8 cellular contexts compared by ENCODE assay signal in the genomic region with DNA sequence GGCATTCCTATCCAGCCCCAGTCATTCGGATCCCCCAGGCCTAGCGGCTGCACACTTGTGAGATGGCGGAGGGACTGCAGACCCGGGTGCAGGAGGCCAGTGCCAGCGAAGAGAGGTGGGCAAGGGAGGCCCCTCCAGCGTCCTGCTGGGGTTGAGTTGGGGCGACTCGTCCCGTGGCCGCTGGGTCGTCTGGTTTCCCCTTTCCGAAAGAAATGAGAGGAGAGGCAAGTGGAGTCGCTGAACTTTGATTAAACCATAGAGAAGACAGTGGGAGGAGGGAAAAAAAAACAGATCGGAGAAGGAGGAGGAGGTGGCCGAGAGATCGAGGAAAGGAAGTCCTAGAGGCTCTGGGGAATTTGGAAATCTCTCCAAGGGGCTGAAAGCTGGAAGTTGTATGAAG.
DNase-seq lines count a peak whose midpoint lies in the region; TF ChIP-seq lines count a peak whose summit lies in the region.
"Not testable (repeated sequence)": the region's sequence is repeated elsewhere in the genome, so short reads cannot be mapped to it uniquely, and the experiment has no call there.

No MANE protein-coding gene starts in this region.

- peak overlapping the region; percentile 65 to 79 for H3K4me3 Mint-ChIP-seq in CD14-positive monocyte
- H3K4me3 Mint-ChIP-seq in activated T-helper 1 cell treated with anti-CD3 and anti-CD28 coated beads, Interleukin-12 subunit alpha, Interleukin-12 subunit beta, Interleukin-2, Interleukin-4 antibody, amounts not matched to agents 30 ng/mL and 10 ng/mL and 1 ng/mL, durations not matched to agents 14 hours and 24 hours and 36 hours = not testable (repeated sequence)
- peak overlapping the region in 3 of 5 donors; percentile 45 to 76 (median 62) for H3K4me3 Mint-ChIP-seq in immature natural killer cell
- peak overlapping the region; percentile 44 for H3K4me3 Mint-ChIP-seq in mesothelial cell of epicardium

- not testable (repeated sequence) for H3K9me3 ChIP-seq in KOPT-K1 (ENCODE audit: insufficient read depth, low read length, poor library complexity, severe bottlenecking); osteoblast (ENCODE audit: low read depth, low read length); spleen

- H3K9me3 Mint-ChIP-seq in CD14-positive monocyte; activated T-helper 1 cell treated with anti-CD3 and anti-CD28 coated beads, Interleukin-12 subunit alpha, Interleukin-12 subunit beta, Interleukin-2, Interleukin-4 antibody, amounts not matched to agents 30 ng/mL and 10 ng/mL and 1 ng/mL, durations not matched to agents 14 hours and 24 hours and 36 hours; immature natural killer cell: not testable (repeated sequence)
- H3K9me3 Mint-ChIP-seq in mesothelial cell of epicardium = peaks cover 10% of the 10 kb centered on the region

- H3K27ac Mint-ChIP-seq in CD14-positive monocyte = not testable (repeated sequence)
- peak overlapping the region; percentile 56 for H3K27ac Mint-ChIP-seq in activated T-helper 1 cell treated with anti-CD3 and anti-CD28 coated beads, Interleukin-12 subunit alpha, Interleukin-12 subunit beta, Interleukin-2, Interleukin-4 antibody, amounts not matched to agents 30 ng/mL and 10 ng/mL and 1 ng/mL, durations not matched to agents 14 hours and 24 hours and 36 hours
- H3K27ac Mint-ChIP-seq in immature natural killer cell (peak overlapping the region in 3 of 6 donors; percentile 15 to 45 (median 35)), mesothelial cell of epicardium (peak overlapping the region; percentile 96)

- H3K79me2 ChIP-seq in osteoblast (ENCODE audit: insufficient read depth, low read length) = not testable (repeated sequence)

- TF ChIP-seq CTCF in CD14-positive monocyte (IDR thresholded peaks at IDR 0.05); mesothelial cell of epicardium (IDR thresholded peaks at IDR 0.05; ENCODE audit: unreplicated experiment); osteoblast (IDR thresholded peaks at IDR 0.05; ENCODE audit: extremely low read depth, low read depth, low read length); spleen (IDR thresholded peaks at IDR 0.05 in 8 of 11, conservative IDR thresholded peaks at IDR 0.05 in 3 of 11): not testable (repeated sequence)

- peak overlapping the region; percentile 25 for H3K27ac ChIP-seq in KOPT-K1 (ENCODE audit: low read depth, low read length, poor library complexity, severe bottlenecking)
- not testable (repeated sequence) for H3K27ac ChIP-seq in osteoblast (ENCODE audit: low read depth, low read length); spleen

- not testable (repeated sequence) for H3K4me1 ChIP-seq in osteoblast (ENCODE audit: insufficient read depth, low read length); spleen

- H3K27me3 Mint-ChIP-seq in CD14-positive monocyte (ENCODE audit: low read depth in 3 of 3) = peaks cover 11 to 25% (median 23%) of the 10 kb centered on the region in 3 donors
- not testable (repeated sequence) for H3K27me3 Mint-ChIP-seq in activated T-helper 1 cell treated with anti-CD3 and anti-CD28 coated beads, Interleukin-12 subunit alpha, Interleukin-12 subunit beta, Interleukin-2, Interleukin-4 antibody, amounts not matched to agents 30 ng/mL and 10 ng/mL and 1 ng/mL, durations not matched to agents 14 hours and 24 hours and 36 hours (ENCODE audit: insufficient read depth); immature natural killer cell (ENCODE audit: low read depth in 3 of 3); mesothelial cell of epicardium (ENCODE audit: low read depth)

- TF ChIP-seq POLR2A in spleen (IDR thresholded peaks at IDR 0.05) = not testable (repeated sequence)

- not testable (repeated sequence) for H3K36me3 Mint-ChIP-seq in CD14-positive monocyte; activated T-helper 1 cell treated with anti-CD3 and anti-CD28 coated beads, Interleukin-12 subunit alpha, Interleukin-12 subunit beta, Interleukin-2, Interleukin-4 antibody, amounts not matched to agents 30 ng/mL and 10 ng/mL and 1 ng/mL, durations not matched to agents 14 hours and 24 hours and 36 hours (ENCODE audit: low read depth); immature natural killer cell; mesothelial cell of epicardium

- H3K4me1 Mint-ChIP-seq in CD14-positive monocyte = peaks cover 14% of the 10 kb centered on the region
- peaks cover 16% of the 10 kb centered on the region for H3K4me1 Mint-ChIP-seq in activated T-helper 1 cell treated with anti-CD3 and anti-CD28 coated beads, Interleukin-12 subunit alpha, Interleukin-12 subunit beta, Interleukin-2, Interleukin-4 antibody, amounts not matched to agents 30 ng/mL and 10 ng/mL and 1 ng/mL, durations not matched to agents 14 hours and 24 hours and 36 hours (ENCODE audit: low read depth)
- peaks cover 0 to 15% of the 10 kb centered on the region in 2 donors for H3K4me1 Mint-ChIP-seq in immature natural killer cell
- peaks cover 57% of the 10 kb centered on the region for H3K4me1 Mint-ChIP-seq in mesothelial cell of epicardium

- 61 to 85% (median 78%) methylated on average over 14 to 16 of the region's 16 CpGs for WGBS in spleen, 5 donors

- not testable (repeated sequence) for H3K36me3 ChIP-seq in KOPT-K1 (ENCODE audit: insufficient read depth, low read length); osteoblast (ENCODE audit: insufficient read depth, low read length); spleen

- intact Hi-C loops in CD14-positive monocyte (cut with micrococcal nuclease); activated T-helper 1 cell treated with anti-CD3 and anti-CD28 coated beads, Interleukin-12 subunit alpha, Interleukin-12 subunit beta, Interleukin-2, Interleukin-4 antibody, amounts not matched to agents 30 ng/mL and 10 ng/mL and 1 ng/mL, durations not matched to agents 14 hours and 24 hours and 36 hours (cut with micrococcal nuclease); spleen (cut with DNase I; ENCODE audit: low total_unique reads): not testable (repeated sequence)

- H3K4me3 ChIP-seq in osteoblast (ENCODE audit: insufficient read depth, low read length); spleen: not testable (repeated sequence)

- not testable (repeated sequence) for H3K4me2 ChIP-seq in osteoblast (ENCODE audit: insufficient read depth, low read length)

- not testable (repeated sequence) for H2AFZ ChIP-seq in osteoblast (ENCODE audit: low read length)

- not testable (repeated sequence) for DNase-seq in CD14-positive monocyte (ENCODE audit: low spot score); activated T-helper 1 cell treated with anti-CD3 and anti-CD28 coated beads, Interleukin-12 subunit alpha, Interleukin-12 subunit beta, Interleukin-2, Interleukin-4 antibody, amounts not matched to agents 30 ng/mL and 10 ng/mL and 1 ng/mL, durations not matched to agents 14 hours and 24 hours and 36 hours (ENCODE audit: low spot score); immature natural killer cell; mesothelial cell of epicardium (ENCODE audit: low spot score in 2 of 2, unreplicated experiment in 2 of 2)
- DNase-seq in epidermal melanocyte (ENCODE audit: insufficient read length, low spot score) (peak; percentile 6), osteoblast (ENCODE audit: insufficient read length, low spot score, missing footprints) (peak; percentile 4), spleen (peak; percentile 74)

- H3K27me3 ChIP-seq in osteoblast (ENCODE audit: insufficient read depth, low read length); spleen (replicated peaks in 1 of 7): not testable (repeated sequence)

- H4K20me1 ChIP-seq in osteoblast (ENCODE audit: insufficient read depth, low read length) = not testable (repeated sequence)
